In the genomic region with DNA sequence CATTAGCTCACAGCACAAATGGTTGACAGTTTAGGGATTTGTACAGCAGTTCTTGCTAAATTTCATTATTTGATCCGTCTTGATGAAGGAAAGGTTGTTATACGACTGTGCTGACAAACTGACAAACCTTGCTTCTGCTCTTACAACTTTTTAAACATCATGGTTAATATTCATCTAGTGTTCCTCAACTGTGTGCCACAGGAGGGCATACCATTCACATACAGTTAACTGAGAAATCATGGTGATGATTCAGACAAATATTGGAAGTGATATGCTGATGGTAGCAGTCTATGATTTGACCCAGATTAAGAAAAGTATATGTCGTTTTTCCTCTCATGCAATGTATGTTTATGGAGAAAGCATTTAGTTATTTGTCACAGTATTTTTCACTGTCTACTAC, we compare ENCODE assay signal across 13 cellular contexts.
A peak's percentile ranks its signal among the peaks of the same experiment; 100 is the strongest.
DNase-seq lines count a peak whose midpoint lies in the region; ATAC-seq and TF ChIP-seq lines count a peak whose summit lies in the region.
"Had no signal": no experiment of that assay in that cellular context is flagged by ENCODE, and none has a peak within 500 bp of the region (broad histone marks: within the 10 kb centered on the region; RNA-seq: fewer than 3 reads in every experiment).

No MANE protein-coding gene starts in this region.

- H3K27ac ChIP-seq in aorta (ENCODE audit: low read depth in 1 of 2, low read length in 2 of 2): no peak overlapping the region
- H3K27ac ChIP-seq: epithelial cell of prostate, ovary had no signal

- H3K4me1 ChIP-seq in aorta (ENCODE audit: control insufficient read depth in 1 of 2, insufficient read depth in 2 of 2, low read length in 2 of 2): no peaks in the 10 kb centered on the region

- no peak overlapping the region for H3K4me3 ChIP-seq in aorta (ENCODE audit: low read length in 2 of 2)
- H3K4me3 ChIP-seq: ovary had no signal

- no peaks in the 10 kb centered on the region for H3K9me3 ChIP-seq in aorta (ENCODE audit: control insufficient read depth, low read length)
- H3K9me3 ChIP-seq: ovary had no signal

- TF ChIP-seq CTCF in brain (conservative IDR thresholded peaks at IDR 0.05) (peak; percentile 38 to 40), progenitor cell of endocrine pancreas (IDR thresholded peaks at IDR 0.05; ENCODE audit: unreplicated experiment) (peak; percentile 13)

- H3K4me3 Mint-ChIP-seq in brain: no peak overlapping the region
- no peak overlapping the region for H3K4me3 Mint-ChIP-seq in progenitor cell of endocrine pancreas (ENCODE audit: low read depth)
- H3K4me3 Mint-ChIP-seq: activated CD8-positive, alpha-beta T cell treated with anti-CD3 and anti-CD28 coated beads for 36 hours had no signal

- no peaks in the 10 kb centered on the region for H3K36me3 ChIP-seq in aorta (ENCODE audit: control insufficient read depth in 1 of 2, insufficient read depth in 2 of 2, low read length in 1 of 2)
- H3K36me3 ChIP-seq: ovary had no signal

- H3K27me3 ChIP-seq in aorta (ENCODE audit: control insufficient read depth in 1 of 2, insufficient read depth in 2 of 2, low read length in 1 of 2): no peaks in the 10 kb centered on the region
- H3K27me3 ChIP-seq: ovary had no signal

- 54 to 56% methylated on average over 3 of the region's 3 CpGs for WGBS in aorta, 2 donors

- ATAC-seq in GM19397 (IDR thresholded peaks at IDR 0.05; ENCODE audit: unreplicated experiment) (no peak), aorta (ENCODE audit: low FRiP score) (no peak)
- ATAC-seq: activated CD8-positive, alpha-beta T cell treated with anti-CD3 and anti-CD28 coated beads for 36 hours had no signal

- H3K27me3 Mint-ChIP-seq in brain (no peaks in the 10 kb centered on the region), progenitor cell of endocrine pancreas (no peaks in the 10 kb centered on the region)
- H3K27me3 Mint-ChIP-seq: activated CD8-positive, alpha-beta T cell treated with anti-CD3 and anti-CD28 coated beads for 36 hours had no signal

- H3K4me1 Mint-ChIP-seq in brain (peaks cover 5% of the 10 kb centered on the region), progenitor cell of endocrine pancreas (ENCODE audit: low read depth) (peaks cover 5% of the 10 kb centered on the region)

- H3K27ac Mint-ChIP-seq in brain (peak overlapping the region in 3 of 5 experiments; percentile 12 to 31 (median 15)), progenitor cell of endocrine pancreas (no peak overlapping the region)
- H3K27ac Mint-ChIP-seq: activated CD8-positive, alpha-beta T cell treated with anti-CD3 and anti-CD28 coated beads for 36 hours had no signal

- H3K36me3 Mint-ChIP-seq in brain (peaks cover 12% of the 10 kb centered on the region), progenitor cell of endocrine pancreas (ENCODE audit: insufficient read depth) (peaks cover 3% of the 10 kb centered on the region)

- intact Hi-C loops in aorta (cut with DNase I): no loop called here

- H3K9me3 Mint-ChIP-seq in brain (peaks cover 6 to 15% (median 10%) of the 10 kb centered on the region in 5 experiments), progenitor cell of endocrine pancreas (ENCODE audit: low read depth) (no peaks in the 10 kb centered on the region)
- H3K9me3 Mint-ChIP-seq: activated CD8-positive, alpha-beta T cell treated with anti-CD3 and anti-CD28 coated beads for 36 hours had no signal

- DNase-seq in NCI-H2107 treated with DMSO at 0.1 percent for 48 hours (lab: John Stamatoyannopoulos, UW; ENCODE audit: unreplicated experiment) (peak; percentile 10), NCI-H2107 (lab: John Stamatoyannopoulos, UW) (no peak), NCI-H69 (lab: John Stamatoyannopoulos, UW) (peak; percentile 29), progenitor cell of endocrine pancreas (ENCODE audit: low spot score, unreplicated experiment) (no peak), GOT3 (lab: John Stamatoyannopoulos, UW) (no peak), aorta (no peak)
- DNase-seq: activated CD8-positive, alpha-beta T cell treated with anti-CD3 and anti-CD28 coated beads for 36 hours; amniotic stem cell; ovary; SHP77 treated with DMSO at 0.1 percent for 48 hours had no signal

Comparison
In these comparisons a context has a peak if more than half of its experiments do, and no peak if none do; other contexts are left out.
1. DNase-seq: peak in NCI-H2107 treated with DMSO at 0.1 percent for 48 hours (single experiment) and NCI-H69 (single experiment); none in NCI-H2107 (single experiment), progenitor cell of endocrine pancreas (single experiment), GOT3 (single experiment) and aorta (0 of 2).